In the genomic region with DNA sequence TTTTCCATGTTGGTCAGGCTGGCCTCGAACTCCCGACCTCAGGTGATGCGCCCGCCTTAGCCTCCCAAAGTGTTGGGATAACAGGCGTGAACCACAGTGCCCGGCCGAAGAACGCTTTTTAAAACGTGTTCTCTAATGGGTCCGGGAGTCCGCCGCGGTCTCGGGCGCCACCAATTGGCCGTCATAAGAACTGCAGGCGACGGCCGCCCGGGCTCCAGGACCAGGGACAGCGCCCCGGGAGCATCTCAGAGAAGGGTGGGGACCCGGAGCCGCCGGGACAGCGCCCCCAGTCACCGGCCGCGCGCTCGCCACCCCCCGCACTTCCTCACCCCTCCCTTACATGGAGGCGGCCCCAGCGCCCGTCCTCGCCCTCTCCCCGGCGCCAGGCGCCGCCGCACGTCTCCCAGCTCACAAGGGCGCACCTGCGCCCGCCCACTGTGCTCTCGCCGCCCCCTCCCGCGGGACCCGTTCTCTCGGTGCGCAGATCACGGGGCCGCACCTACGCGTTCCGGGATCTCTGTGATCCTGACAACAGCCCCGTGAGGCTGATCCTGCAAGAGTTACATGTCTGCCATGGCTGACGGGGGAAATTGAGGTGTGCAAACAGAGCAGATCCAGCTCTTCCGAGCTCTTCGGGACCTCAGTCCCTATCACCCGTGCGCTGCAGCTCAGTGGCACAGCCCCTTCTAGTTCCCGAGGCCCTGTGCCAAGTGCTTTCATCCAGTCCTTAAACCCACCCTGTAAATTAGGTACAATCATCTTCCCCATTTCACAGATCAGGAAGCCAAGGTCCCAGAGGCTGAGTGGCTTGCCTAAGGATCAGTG, we compare ENCODE assay signal across 1 cellular context.
TF ChIP-seq lines count a peak whose summit lies in the region.

No MANE protein-coding gene starts in this region.

TF ChIP-seq in HEK293, 187 proteins besides CTCF, POLR2A, EP300 and RAD21 (continued from another document and continues in another):
- TF ChIP-seq, protein P1, sequence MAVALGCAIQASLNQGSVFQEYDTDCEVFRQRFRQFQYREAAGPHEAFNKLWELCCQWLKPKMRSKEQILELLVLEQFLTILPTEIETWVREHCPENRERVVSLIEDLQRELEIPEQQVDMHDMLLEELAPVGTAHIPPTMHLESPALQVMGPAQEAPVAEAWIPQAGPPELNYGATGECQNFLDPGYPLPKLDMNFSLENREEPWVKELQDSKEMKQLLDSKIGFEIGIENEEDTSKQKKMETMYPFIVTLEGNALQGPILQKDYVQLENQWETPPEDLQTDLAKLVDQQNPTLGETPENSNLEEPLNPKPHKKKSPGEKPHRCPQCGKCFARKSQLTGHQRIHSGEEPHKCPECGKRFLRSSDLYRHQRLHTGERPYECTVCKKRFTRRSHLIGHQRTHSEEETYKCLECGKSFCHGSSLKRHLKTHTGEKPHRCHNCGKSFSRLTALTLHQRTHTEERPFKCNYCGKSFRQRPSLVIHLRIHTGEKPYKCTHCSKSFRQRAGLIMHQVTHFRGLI (tag by site-specific recombination; IDR thresholded peaks at IDR 0.05) = peak; percentile 62; the same call in 1 of the 2 replicates
- no peak for TF ChIP-seq ZNF16 (tag by site-specific recombination; IDR thresholded peaks at IDR 0.05; ENCODE audit: low read depth)
- no peak for TF ChIP-seq ZNF266 (tag by site-specific recombination; IDR thresholded peaks at IDR 0.05; ENCODE audit: low read depth)
- no peak for TF ChIP-seq ZNF670 (tag by site-specific recombination; IDR thresholded peaks at IDR 0.05; ENCODE audit: low read depth)
- TF ChIP-seq SETDB1 (IDR thresholded peaks at IDR 0.05; ENCODE audit: insufficient read length, low read length) = no peak
- no peak for TF ChIP-seq ZNF621 (tag by site-specific recombination; IDR thresholded peaks at IDR 0.05)
- no peak for TF ChIP-seq ZNF121 (tag by site-specific recombination; IDR thresholded peaks at IDR 0.05)
- TF ChIP-seq, protein P2, sequence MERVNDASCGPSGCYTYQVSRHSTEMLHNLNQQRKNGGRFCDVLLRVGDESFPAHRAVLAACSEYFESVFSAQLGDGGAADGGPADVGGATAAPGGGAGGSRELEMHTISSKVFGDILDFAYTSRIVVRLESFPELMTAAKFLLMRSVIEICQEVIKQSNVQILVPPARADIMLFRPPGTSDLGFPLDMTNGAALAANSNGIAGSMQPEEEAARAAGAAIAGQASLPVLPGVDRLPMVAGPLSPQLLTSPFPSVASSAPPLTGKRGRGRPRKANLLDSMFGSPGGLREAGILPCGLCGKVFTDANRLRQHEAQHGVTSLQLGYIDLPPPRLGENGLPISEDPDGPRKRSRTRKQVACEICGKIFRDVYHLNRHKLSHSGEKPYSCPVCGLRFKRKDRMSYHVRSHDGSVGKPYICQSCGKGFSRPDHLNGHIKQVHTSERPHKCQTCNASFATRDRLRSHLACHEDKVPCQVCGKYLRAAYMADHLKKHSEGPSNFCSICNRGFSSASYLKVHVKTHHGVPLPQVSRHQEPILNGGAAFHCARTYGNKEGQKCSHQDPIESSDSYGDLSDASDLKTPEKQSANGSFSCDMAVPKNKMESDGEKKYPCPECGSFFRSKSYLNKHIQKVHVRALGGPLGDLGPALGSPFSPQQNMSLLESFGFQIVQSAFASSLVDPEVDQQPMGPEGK (tag by site-specific recombination; IDR thresholded peaks at IDR 0.05) = peak; percentile 86
- no peak for TF ChIP-seq ZNF221 (tag by site-specific recombination; IDR thresholded peaks at IDR 0.05; ENCODE audit: borderline replicate concordance)
- peak; percentile 84; the same call in 1 of the 2 replicates for TF ChIP-seq ZNF324 (tag by site-specific recombination; IDR thresholded peaks at IDR 0.05)
- TF ChIP-seq, protein P3, sequence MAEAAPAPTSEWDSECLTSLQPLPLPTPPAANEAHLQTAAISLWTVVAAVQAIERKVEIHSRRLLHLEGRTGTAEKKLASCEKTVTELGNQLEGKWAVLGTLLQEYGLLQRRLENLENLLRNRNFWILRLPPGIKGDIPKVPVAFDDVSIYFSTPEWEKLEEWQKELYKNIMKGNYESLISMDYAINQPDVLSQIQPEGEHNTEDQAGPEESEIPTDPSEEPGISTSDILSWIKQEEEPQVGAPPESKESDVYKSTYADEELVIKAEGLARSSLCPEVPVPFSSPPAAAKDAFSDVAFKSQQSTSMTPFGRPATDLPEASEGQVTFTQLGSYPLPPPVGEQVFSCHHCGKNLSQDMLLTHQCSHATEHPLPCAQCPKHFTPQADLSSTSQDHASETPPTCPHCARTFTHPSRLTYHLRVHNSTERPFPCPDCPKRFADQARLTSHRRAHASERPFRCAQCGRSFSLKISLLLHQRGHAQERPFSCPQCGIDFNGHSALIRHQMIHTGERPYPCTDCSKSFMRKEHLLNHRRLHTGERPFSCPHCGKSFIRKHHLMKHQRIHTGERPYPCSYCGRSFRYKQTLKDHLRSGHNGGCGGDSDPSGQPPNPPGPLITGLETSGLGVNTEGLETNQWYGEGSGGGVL (tag by site-specific recombination; IDR thresholded peaks at IDR 0.05) = peak; percentile 59; the same call in 1 of the 2 replicates
- no peak for TF ChIP-seq ZNF138 (tag by site-specific recombination; IDR thresholded peaks at IDR 0.05; ENCODE audit: borderline replicate concordance)
- TF ChIP-seq ZNF184 (tag by site-specific recombination; IDR thresholded peaks at IDR 0.05) = peak; percentile 77; the same call in 1 of the 2 replicates
- TF ChIP-seq, protein P4, sequence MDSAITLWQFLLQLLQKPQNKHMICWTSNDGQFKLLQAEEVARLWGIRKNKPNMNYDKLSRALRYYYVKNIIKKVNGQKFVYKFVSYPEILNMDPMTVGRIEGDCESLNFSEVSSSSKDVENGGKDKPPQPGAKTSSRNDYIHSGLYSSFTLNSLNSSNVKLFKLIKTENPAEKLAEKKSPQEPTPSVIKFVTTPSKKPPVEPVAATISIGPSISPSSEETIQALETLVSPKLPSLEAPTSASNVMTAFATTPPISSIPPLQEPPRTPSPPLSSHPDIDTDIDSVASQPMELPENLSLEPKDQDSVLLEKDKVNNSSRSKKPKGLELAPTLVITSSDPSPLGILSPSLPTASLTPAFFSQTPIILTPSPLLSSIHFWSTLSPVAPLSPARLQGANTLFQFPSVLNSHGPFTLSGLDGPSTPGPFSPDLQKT (IDR thresholded peaks at IDR 0.05; ENCODE audit: borderline replicate concordance, low read depth, low read length) = no peak
- no peak for TF ChIP-seq ZNF132 (tag by site-specific recombination; IDR thresholded peaks at IDR 0.05; ENCODE audit: borderline replicate concordance)
- TF ChIP-seq, protein P5, sequence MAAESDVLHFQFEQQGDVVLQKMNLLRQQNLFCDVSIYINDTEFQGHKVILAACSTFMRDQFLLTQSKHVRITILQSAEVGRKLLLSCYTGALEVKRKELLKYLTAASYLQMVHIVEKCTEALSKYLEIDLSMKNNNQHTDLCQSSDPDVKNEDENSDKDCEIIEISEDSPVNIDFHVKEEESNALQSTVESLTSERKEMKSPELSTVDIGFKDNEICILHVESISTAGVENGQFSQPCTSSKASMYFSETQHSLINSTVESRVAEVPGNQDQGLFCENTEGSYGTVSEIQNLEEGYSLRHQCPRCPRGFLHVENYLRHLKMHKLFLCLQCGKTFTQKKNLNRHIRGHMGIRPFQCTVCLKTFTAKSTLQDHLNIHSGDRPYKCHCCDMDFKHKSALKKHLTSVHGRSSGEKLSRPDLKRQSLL (tag by site-specific recombination; IDR thresholded peaks at IDR 0.05) = peak; percentile 75
- no peak for TF ChIP-seq ZNF571 (tag by site-specific recombination; IDR thresholded peaks at IDR 0.05)
- TF ChIP-seq, protein P6, sequence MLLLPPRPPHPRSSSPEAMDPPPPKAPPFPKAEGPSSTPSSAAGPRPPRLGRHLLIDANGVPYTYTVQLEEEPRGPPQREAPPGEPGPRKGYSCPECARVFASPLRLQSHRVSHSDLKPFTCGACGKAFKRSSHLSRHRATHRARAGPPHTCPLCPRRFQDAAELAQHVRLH (tag by site-specific recombination; IDR thresholded peaks at IDR 0.05) = peak; percentile 65; the same call in 1 of the 2 replicates
- peak; percentile 52; the same call in 1 of the 2 replicates for TF ChIP-seq ZNF76 (tag by site-specific recombination; IDR thresholded peaks at IDR 0.05; ENCODE audit: borderline replicate concordance, low read depth)
- no peak for TF ChIP-seq ZNF155 (tag by site-specific recombination; IDR thresholded peaks at IDR 0.05)
- TF ChIP-seq ZNF112 (tag by site-specific recombination; IDR thresholded peaks at IDR 0.05) = no peak
- TF ChIP-seq ZNF664 (tag by site-specific recombination; IDR thresholded peaks at IDR 0.05) = no peak
- no peak for TF ChIP-seq ZBTB7A (tag by site-specific recombination; IDR thresholded peaks at IDR 0.05; ENCODE audit: low read depth)
- peak; percentile 98 for TF ChIP-seq ZBTB8A (tag by site-specific recombination; IDR thresholded peaks at IDR 0.05)
- TF ChIP-seq ZFP41 (tag by site-specific recombination; IDR thresholded peaks at IDR 0.05; ENCODE audit: borderline replicate concordance) = no peak
- no peak for TF ChIP-seq PRDM1 (tag by site-specific recombination; IDR thresholded peaks at IDR 0.05)
- peak; percentile 60 for TF ChIP-seq ZNF623 (tag by site-specific recombination; IDR thresholded peaks at IDR 0.05)
- no peak for TF ChIP-seq TRIM28 (IDR thresholded peaks at IDR 0.05; ENCODE audit: borderline replicate concordance, low read length)
- no peak for TF ChIP-seq FEZF1 (tag by site-specific recombination; IDR thresholded peaks at IDR 0.05)
- TF ChIP-seq, protein P7, sequence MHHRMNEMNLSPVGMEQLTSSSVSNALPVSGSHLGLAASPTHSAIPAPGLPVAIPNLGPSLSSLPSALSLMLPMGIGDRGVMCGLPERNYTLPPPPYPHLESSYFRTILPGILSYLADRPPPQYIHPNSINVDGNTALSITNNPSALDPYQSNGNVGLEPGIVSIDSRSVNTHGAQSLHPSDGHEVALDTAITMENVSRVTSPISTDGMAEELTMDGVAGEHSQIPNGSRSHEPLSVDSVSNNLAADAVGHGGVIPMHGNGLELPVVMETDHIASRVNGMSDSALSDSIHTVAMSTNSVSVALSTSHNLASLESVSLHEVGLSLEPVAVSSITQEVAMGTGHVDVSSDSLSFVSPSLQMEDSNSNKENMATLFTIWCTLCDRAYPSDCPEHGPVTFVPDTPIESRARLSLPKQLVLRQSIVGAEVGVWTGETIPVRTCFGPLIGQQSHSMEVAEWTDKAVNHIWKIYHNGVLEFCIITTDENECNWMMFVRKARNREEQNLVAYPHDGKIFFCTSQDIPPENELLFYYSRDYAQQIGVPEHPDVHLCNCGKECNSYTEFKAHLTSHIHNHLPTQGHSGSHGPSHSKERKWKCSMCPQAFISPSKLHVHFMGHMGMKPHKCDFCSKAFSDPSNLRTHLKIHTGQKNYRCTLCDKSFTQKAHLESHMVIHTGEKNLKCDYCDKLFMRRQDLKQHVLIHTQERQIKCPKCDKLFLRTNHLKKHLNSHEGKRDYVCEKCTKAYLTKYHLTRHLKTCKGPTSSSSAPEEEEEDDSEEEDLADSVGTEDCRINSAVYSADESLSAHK (tag by site-specific recombination; IDR thresholded peaks at IDR 0.05) = no peak; the same call in 1 of the 2 replicates
- TF ChIP-seq MEIS1 (CRISPR knock-in tag; IDR thresholded peaks at IDR 0.05; ENCODE audit: borderline replicate concordance) = no peak
- TF ChIP-seq ZNF830 (tag by site-specific recombination; IDR thresholded peaks at IDR 0.05; ENCODE audit: low read depth) = no peak
- TF ChIP-seq ZNF473 (tag by site-specific recombination; IDR thresholded peaks at IDR 0.05) = no peak
- TF ChIP-seq, protein P8, sequence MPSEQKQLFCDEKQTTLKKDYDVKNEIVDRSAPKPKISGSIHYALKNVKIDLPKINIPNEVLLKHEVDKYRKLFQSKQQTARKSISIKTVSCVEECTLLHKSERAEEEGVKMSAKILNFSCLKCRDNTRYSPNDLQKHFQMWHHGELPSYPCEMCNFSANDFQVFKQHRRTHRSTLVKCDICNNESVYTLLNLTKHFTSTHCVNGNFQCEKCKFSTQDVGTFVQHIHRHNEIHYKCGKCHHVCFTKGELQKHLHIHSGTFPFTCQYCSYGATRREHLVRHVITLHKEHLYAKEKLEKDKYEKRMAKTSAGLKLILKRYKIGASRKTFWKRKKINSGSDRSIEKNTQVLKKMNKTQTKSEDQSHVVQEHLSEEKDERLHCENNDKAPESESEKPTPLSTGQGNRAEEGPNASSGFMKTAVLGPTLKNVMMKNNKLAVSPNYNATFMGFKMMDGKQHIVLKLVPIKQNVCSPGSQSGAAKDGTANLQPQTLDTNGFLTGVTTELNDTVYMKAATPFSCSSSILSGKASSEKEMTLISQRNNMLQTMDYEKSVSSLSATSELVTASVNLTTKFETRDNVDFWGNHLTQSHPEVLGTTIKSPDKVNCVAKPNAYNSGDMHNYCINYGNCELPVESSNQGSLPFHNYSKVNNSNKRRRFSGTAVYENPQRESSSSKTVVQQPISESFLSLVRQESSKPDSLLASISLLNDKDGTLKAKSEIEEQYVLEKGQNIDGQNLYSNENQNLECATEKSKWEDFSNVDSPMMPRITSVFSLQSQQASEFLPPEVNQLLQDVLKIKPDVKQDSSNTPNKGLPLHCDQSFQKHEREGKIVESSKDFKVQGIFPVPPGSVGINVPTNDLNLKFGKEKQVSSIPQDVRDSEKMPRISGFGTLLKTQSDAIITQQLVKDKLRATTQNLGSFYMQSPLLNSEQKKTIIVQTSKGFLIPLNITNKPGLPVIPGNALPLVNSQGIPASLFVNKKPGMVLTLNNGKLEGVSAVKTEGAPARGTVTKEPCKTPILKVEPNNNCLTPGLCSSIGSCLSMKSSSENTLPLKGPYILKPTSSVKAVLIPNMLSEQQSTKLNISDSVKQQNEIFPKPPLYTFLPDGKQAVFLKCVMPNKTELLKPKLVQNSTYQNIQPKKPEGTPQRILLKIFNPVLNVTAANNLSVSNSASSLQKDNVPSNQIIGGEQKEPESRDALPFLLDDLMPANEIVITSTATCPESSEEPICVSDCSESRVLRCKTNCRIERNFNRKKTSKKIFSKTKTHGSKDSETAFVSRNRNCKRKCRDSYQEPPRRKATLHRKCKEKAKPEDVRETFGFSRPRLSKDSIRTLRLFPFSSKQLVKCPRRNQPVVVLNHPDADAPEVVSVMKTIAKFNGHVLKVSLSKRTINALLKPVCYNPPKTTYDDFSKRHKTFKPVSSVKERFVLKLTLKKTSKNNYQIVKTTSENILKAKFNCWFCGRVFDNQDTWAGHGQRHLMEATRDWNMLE (tag by site-specific recombination; conservative IDR thresholded peaks at IDR 0.05; ENCODE audit: low read depth) = no peak
- TF ChIP-seq, protein P9, sequence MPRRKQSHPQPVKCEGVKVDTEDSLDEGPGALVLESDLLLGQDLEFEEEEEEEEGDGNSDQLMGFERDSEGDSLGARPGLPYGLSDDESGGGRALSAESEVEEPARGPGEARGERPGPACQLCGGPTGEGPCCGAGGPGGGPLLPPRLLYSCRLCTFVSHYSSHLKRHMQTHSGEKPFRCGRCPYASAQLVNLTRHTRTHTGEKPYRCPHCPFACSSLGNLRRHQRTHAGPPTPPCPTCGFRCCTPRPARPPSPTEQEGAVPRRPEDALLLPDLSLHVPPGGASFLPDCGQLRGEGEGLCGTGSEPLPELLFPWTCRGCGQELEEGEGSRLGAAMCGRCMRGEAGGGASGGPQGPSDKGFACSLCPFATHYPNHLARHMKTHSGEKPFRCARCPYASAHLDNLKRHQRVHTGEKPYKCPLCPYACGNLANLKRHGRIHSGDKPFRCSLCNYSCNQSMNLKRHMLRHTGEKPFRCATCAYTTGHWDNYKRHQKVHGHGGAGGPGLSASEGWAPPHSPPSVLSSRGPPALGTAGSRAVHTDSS (tag by site-specific recombination; IDR thresholded peaks at IDR 0.05) = peak; percentile 32; the same call in 1 of the 2 replicates
- peak; percentile 28; the same call in 1 of the 2 replicates for TF ChIP-seq ZBTB21 (tag by site-specific recombination; IDR thresholded peaks at IDR 0.05)
